Comparison of ENCODE assay signal across 8 cellular contexts in the genomic region with DNA sequence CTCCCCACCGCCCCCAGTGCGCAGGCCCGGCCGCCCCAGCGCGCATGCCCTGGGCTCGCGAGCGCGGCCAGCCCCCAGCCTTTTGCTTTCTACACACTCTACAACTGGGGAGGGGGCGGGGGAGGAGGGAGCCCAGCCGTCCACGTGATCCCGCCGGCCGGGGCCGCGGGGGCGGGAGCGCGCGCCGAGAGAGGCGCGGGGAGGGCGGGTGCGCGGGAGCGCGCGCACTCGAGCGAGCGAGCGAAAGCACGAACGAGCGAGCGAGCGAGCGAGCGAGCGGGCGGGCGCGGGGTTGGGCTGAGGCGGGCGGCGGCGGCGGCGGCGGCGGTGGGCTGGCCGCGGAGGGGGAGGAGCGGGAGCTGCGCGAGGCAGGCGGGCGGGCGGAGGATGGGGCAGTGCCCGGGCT.
DNase-seq lines count a peak whose midpoint lies in the region; ATAC-seq and TF ChIP-seq lines count a peak whose summit lies in the region.

A gene (plus strand): TSS at position 395 of the 406 bp plus-strand sequence. CDS start 1,179 bp downstream, outside the sequence.

- ATAC-seq in HG03066 (IDR thresholded peaks at IDR 0.05; ENCODE audit: low read depth, unreplicated experiment), result peak; percentile 51

- peak; percentile 20 for DNase-seq in activated CD4-positive, alpha-beta T cell treated with anti-CD3 and anti-CD28 coated beads for 24 hours (ENCODE audit: low read depth in 2 of 2)
- DNase-seq in activated CD4-positive, alpha-beta T cell treated with anti-CD3 and anti-CD28 coated beads for 1 hour, result no peak
- peak; percentile 21 to 72 for DNase-seq in NCI-H446 (lab: John Stamatoyannopoulos, UW)
- DNase-seq in activated T-cell treated with anti-CD3 and anti-CD28 coated beads for 24 hours (ENCODE audit: low read depth), result peak; percentile 34
- DNase-seq in erythroblast (lab: John Stamatoyannopoulos, UW), result peak; percentile 63 to 65
- DNase-seq in midbrain (lab: John Stamatoyannopoulos, UW), result peak; percentile 91
- peak; percentile 12 for DNase-seq in stimulated activated CD8-positive, alpha-beta memory T cell treated with anti-CD3 and anti-CD28 coated beads, Interleukin-7, amount 100 ng/mL, for 24 hours (ENCODE audit: low read depth)

- no peak for TF ChIP-seq POLR2A in erythroblast (IDR thresholded peaks at IDR 0.05; ENCODE audit: low read length)
